ENCODE assay signal across 1 cellular context in genomic region chr5:146816775-146817387, GRCh38.
TF ChIP-seq lines count a peak whose summit lies in the region.

No MANE protein-coding gene starts in this region.

TF ChIP-seq in H1, 55 proteins besides CTCF, POLR2A, EP300 and RAD21:
- TF ChIP-seq NANOG (IDR thresholded peaks at IDR 0.05; ENCODE audit: insufficient read depth, low read depth, low read length, poor library complexity, severe bottlenecking) (peak; percentile 70), TCF12 (IDR thresholded peaks at IDR 0.05; ENCODE audit: low read depth, low read length) (no peak), JUND (IDR thresholded peaks at IDR 0.05; ENCODE audit: low read length) (peak; percentile 53; the same call in 1 of the 2 replicates)
